In genomic region chrX:123203772-123204171, GRCh38 we compare ENCODE assay signal across 3 cellular contexts.
A peak's percentile ranks its signal among the peaks of the same experiment; 100 is the strongest.
TF ChIP-seq lines count a peak whose summit lies in the region.

No MANE protein-coding gene starts in this region.

TF ChIP-seq in SK-N-SH, 30 proteins besides CTCF, POLR2A, EP300 and RAD21:
- TF ChIP-seq NFIC (IDR thresholded peaks at IDR 0.05; ENCODE audit: borderline replicate concordance) = no peak
- TF ChIP-seq PBX3 (IDR thresholded peaks at IDR 0.05) = no peak
- no peak for TF ChIP-seq SMC3 (IDR thresholded peaks at IDR 0.05; ENCODE audit: low read depth, low read length)
- TF ChIP-seq CHD2 (IDR thresholded peaks at IDR 0.05; ENCODE audit: low read length, partially characterized antibody) = no peak
- no peak for TF ChIP-seq MEF2A (IDR thresholded peaks at IDR 0.05; ENCODE audit: borderline replicate concordance, low read depth)
- TF ChIP-seq IRF3 (IDR thresholded peaks at IDR 0.05; ENCODE audit: low read depth, low read length) = no peak
- TF ChIP-seq MXI1 (IDR thresholded peaks at IDR 0.05; ENCODE audit: low read depth, low read length) = no peak
- TF ChIP-seq TEAD4 (IDR thresholded peaks at IDR 0.05; ENCODE audit: borderline replicate concordance, insufficient read depth) = no peak
- no peak for TF ChIP-seq FOXM1 (IDR thresholded peaks at IDR 0.05; ENCODE audit: low read depth)
- no peak for TF ChIP-seq FOSL2 (IDR thresholded peaks at IDR 0.05; ENCODE audit: borderline replicate concordance, low read depth)
- no peak for TF ChIP-seq GABPA (IDR thresholded peaks at IDR 0.05; ENCODE audit: low read depth)
- no peak for TF ChIP-seq FOXJ3 (CRISPR knock-in tag; IDR thresholded peaks at IDR 0.05)
- no peak for TF ChIP-seq NRF1 (IDR thresholded peaks at IDR 0.05; ENCODE audit: low read depth, low read length)
- TF ChIP-seq EZH2phosphoT487 (IDR thresholded peaks at IDR 0.05; ENCODE audit: borderline replicate concordance, low read depth) = no peak
- TF ChIP-seq YY1 (IDR thresholded peaks at IDR 0.05; ENCODE audit: low read depth) = no peak
- no peak for TF ChIP-seq ELF1 (IDR thresholded peaks at IDR 0.05)
- no peak for TF ChIP-seq JUND (IDR thresholded peaks at IDR 0.05)
- no peak for TF ChIP-seq ZBTB33 (IDR thresholded peaks at IDR 0.05; ENCODE audit: borderline replicate concordance, low read depth)
- TF ChIP-seq GATA2 (CRISPR knock-in tag; IDR thresholded peaks at IDR 0.05) = no peak

TF ChIP-seq in SK-N-SH treated with all-trans-retinoic acid at 6 μM for 48 hours, 23 proteins besides CTCF, POLR2A, EP300 and RAD21 (continued from another document):
- TF ChIP-seq ZC3H10 (CRISPR knock-in tag; IDR thresholded peaks at IDR 0.05) (no peak), ZNF565 (CRISPR knock-in tag; conservative IDR thresholded peaks at IDR 0.05; ENCODE audit: low read depth) (no peak), ARNTL (CRISPR knock-in tag; IDR thresholded peaks at IDR 0.05; ENCODE audit: borderline replicate concordance, low read depth) (no peak), TCF4 (CRISPR knock-in tag; IDR thresholded peaks at IDR 0.05; ENCODE audit: borderline replicate concordance) (no peak)

TF ChIP-seq in K562, 482 proteins besides CTCF, POLR2A, EP300 and RAD21 (continued from another document):
- peak; percentile 8 for TF ChIP-seq RBM25 (IDR thresholded peaks at IDR 0.05; ENCODE audit: low read depth, low read length, severe bottlenecking)
